In the genomic region with DNA sequence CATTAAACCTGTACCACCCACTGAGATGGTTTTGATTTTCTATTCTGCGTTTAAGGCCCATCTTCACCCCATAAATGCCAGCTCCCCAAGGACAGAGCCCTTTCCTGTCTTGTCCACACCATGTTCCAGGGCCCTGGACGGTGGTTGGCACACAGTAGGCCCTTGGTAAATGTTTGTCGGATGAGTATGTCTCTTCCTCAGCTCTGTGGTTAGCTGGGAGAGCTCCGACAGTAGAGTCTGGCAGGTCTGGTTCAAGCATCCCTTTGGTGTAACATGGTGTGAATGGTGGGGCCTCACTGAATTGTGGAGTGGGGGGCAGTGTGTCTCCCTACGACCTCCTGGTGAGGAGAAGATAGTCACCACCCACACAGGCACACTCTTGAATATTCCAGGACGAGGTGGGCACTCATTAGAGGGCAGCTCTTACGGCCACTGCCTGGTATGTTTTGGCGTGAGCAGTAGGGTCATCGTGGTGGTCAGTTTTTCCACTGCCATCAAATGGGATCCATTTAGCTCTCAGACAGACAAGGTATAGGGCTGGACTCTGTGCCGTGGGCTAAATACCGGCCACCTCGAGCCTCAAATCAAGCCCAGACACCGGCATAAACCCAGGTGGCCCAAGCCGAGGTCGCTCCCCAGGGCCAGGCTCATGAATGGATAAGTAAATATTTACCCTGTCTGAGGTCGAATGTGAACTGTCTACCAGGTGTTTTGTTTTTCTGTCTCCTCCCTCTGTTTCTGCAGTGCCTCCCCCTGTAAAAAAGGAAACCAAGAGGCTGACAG, we compare ENCODE assay signal across 9 cellular contexts.
DNase-seq lines count a peak whose midpoint lies in the region; ATAC-seq and TF ChIP-seq lines count a peak whose summit lies in the region.
"Had no signal": no experiment of that assay in that cellular context is flagged by ENCODE, and none has a peak within 500 bp of the region (broad histone marks: within the 10 kb centered on the region; RNA-seq: fewer than 3 reads in every experiment).

No MANE protein-coding gene starts in this region.

- peaks cover 35% of the 10 kb centered on the region for H3K36me3 ChIP-seq in RWPE2 (ENCODE audit: low read depth)
- H3K36me3 ChIP-seq in subcutaneous abdominal adipose tissue (ENCODE audit: control insufficient read depth in 5 of 5, insufficient read depth in 5 of 5, low read length in 5 of 5): peaks cover 0 to 9% (median 0%) of the 10 kb centered on the region in 5 donors

- no peaks in the 10 kb centered on the region for H3K9me3 Mint-ChIP-seq in T-helper 1 cell treated with Interleukin-12 subunit alpha and Interleukin-12 subunit beta and Interleukin-4 antibody, amounts not matched to agents 30 μg/mL and 1 μg/mL, for 36 hours

- H3K4me3 ChIP-seq in RWPE2 (ENCODE audit: severe bottlenecking): peak overlapping the region; percentile 23
- no peak overlapping the region for H3K4me3 ChIP-seq in subcutaneous abdominal adipose tissue (ENCODE audit: low read depth in 1 of 5, low read length in 5 of 5)

- TF ChIP-seq CTCF in RWPE2 (IDR thresholded peaks at IDR 0.05; ENCODE audit: poor library complexity, severe bottlenecking): no peak

- H3K27ac ChIP-seq in RWPE2 (ENCODE audit: poor library complexity, severe bottlenecking) (peak overlapping the region; percentile 97), subcutaneous abdominal adipose tissue (ENCODE audit: low read depth, low read length) (peak overlapping the region; percentile 98)

- H3K27me3 ChIP-seq in RWPE2 (ENCODE audit: insufficient read depth, poor library complexity, severe bottlenecking) (no peaks in the 10 kb centered on the region), subcutaneous abdominal adipose tissue (ENCODE audit: control insufficient read depth in 5 of 5, insufficient read depth in 4 of 5, low read length in 5 of 5) (peaks cover 0 to 3% (median 0%) of the 10 kb centered on the region in 5 donors)

- peak overlapping the region; percentile 65 for H3K27ac Mint-ChIP-seq in T-helper 1 cell treated with Interleukin-12 subunit alpha and Interleukin-12 subunit beta and Interleukin-4 antibody, amounts not matched to agents 30 μg/mL and 1 μg/mL, for 36 hours

- H3K4me1 Mint-ChIP-seq in T-helper 1 cell treated with Interleukin-12 subunit alpha and Interleukin-12 subunit beta and Interleukin-4 antibody, amounts not matched to agents 30 μg/mL and 1 μg/mL, for 36 hours (ENCODE audit: low read depth): peaks cover 80% of the 10 kb centered on the region

- no peaks in the 10 kb centered on the region for H3K27me3 Mint-ChIP-seq in T-helper 1 cell treated with Interleukin-12 subunit alpha and Interleukin-12 subunit beta and Interleukin-4 antibody, amounts not matched to agents 30 μg/mL and 1 μg/mL, for 36 hours (ENCODE audit: low read depth)

- H3K9ac ChIP-seq in subcutaneous abdominal adipose tissue (ENCODE audit: low read length in 5 of 5): no peak overlapping the region

- no peak for DNase-seq in T-helper 1 cell
- no peak for DNase-seq in RWPE2 (ENCODE audit: low spot score)
- peak; percentile 78 for DNase-seq in iris pigment epithelial cell (ENCODE audit: low read depth)
- DNase-seq in nucleus accumbens (lab: John Stamatoyannopoulos, UW): no peak
- DNase-seq: AML-193 had no signal

- no peaks in the 10 kb centered on the region for H3K9me3 ChIP-seq in RWPE2 (ENCODE audit: severe bottlenecking)
- H3K9me3 ChIP-seq in subcutaneous abdominal adipose tissue (ENCODE audit: control insufficient read depth in 5 of 5, low read length in 5 of 5): peaks cover 0 to 2% (median 0%) of the 10 kb centered on the region in 5 donors

- no peak overlapping the region for H3K4me3 Mint-ChIP-seq in T-helper 1 cell treated with Interleukin-12 subunit alpha and Interleukin-12 subunit beta and Interleukin-4 antibody, amounts not matched to agents 30 μg/mL and 1 μg/mL, for 36 hours

- peaks cover 36% of the 10 kb centered on the region for H3K36me3 Mint-ChIP-seq in T-helper 1 cell treated with Interleukin-12 subunit alpha and Interleukin-12 subunit beta and Interleukin-4 antibody, amounts not matched to agents 30 μg/mL and 1 μg/mL, for 36 hours (ENCODE audit: low read depth)

- ATAC-seq in RWPE2 (ENCODE audit: low read depth): no peak; the same call in 2 of the 3 replicates
- ATAC-seq in GM18870 (IDR thresholded peaks at IDR 0.05; ENCODE audit: unreplicated experiment): no peak
- no peak for ATAC-seq in GM19397 (IDR thresholded peaks at IDR 0.05; ENCODE audit: unreplicated experiment)

- H3K4me1 ChIP-seq in RWPE2 (ENCODE audit: insufficient read depth, poor library complexity, severe bottlenecking): peaks cover 61% of the 10 kb centered on the region
- peaks cover 25 to 78% (median 65%) of the 10 kb centered on the region in 5 donors for H3K4me1 ChIP-seq in subcutaneous abdominal adipose tissue (ENCODE audit: control insufficient read depth in 5 of 5, insufficient read depth in 5 of 5, low read length in 5 of 5)
